1 cellular context compared by ENCODE assay signal in the genomic region with DNA sequence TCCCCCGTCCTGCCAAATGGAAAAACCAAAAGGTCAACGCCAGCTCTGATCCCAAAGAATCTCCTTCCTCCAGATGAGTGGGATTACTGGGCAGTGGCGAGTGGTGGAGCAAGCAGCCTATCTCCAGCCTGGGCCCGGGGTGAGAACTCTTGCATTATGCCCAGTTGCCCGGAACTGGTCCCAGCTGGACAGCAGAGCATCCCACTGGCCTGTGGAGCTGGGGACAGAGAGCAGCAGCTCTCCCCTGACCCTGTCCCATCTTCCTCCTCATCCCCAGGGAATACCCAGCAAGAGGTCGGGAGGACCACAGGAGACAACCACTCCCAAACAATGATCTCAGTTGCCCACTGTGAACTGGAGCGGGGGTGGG.
TF ChIP-seq lines count a peak whose summit lies in the region.

No MANE protein-coding gene starts in this region.

TF ChIP-seq in H1, 55 proteins besides CTCF, POLR2A, EP300 and RAD21:
- no peak for TF ChIP-seq SP2 (IDR thresholded peaks at IDR 0.05; ENCODE audit: low read length)
- 0 out of 2 replicates have a peak, but pooled peaks have one; percentile 27 for TF ChIP-seq SUZ12 (IDR thresholded peaks at IDR 0.05; ENCODE audit: low read length)
- TF ChIP-seq RBBP5 (IDR thresholded peaks at IDR 0.05; ENCODE audit: borderline replicate concordance, low read depth, low read length): 0 out of 2 replicates have a peak, but pooled peaks have one; percentile 23
